8 cellular contexts compared by ENCODE assay signal in the genomic region with DNA sequence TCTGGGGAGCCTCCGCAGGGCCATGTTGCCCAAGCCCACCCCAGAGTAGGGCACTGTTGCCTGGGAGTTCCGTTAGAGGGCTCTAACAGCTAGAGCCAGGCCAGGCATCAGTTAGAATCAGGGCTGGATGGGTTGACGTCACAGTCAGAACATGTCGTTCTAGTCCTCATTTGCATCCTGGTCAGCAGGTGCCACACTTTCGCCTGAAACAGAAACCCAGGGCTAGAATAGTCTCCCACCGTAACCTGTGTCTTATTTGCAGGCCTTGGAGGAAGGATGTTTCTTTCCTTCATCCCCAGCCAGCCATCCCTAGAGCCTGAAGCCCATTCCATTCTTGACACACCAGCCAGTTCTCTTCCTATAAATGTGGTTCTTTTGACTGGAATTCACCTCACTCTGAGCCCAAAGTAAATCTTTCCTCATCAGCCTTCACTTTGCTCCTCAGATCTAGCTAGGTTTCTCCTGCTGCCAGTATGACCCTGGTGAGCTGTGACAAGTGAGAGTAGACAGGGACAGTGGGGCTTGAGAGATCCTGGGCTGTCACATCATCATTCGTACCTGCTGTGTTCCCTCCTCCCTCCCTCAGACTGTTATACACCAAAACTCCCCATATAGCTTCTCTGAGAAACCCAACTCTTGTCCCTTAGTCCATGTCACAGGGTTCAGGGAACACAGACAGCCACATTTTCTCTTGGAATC. TPM values are rescaled to one million over a fixed set of nuclear protein-coding genes. Genes with fewer than 3 reads are reported as not detected.
DNase-seq lines count a peak whose midpoint lies in the region; ATAC-seq and TF ChIP-seq lines count a peak whose summit lies in the region.

No MANE protein-coding gene starts in this region.

- no peaks in the 10 kb centered on the region for H3K27me3 ChIP-seq in ovary
- H3K27me3 ChIP-seq in HAP-1 (ENCODE audit: low read depth): no peaks in the 10 kb centered on the region

- H3K4me3 ChIP-seq in ovary (no peak overlapping the region), HAP-1 (no peak overlapping the region)

- H3K36me3 Mint-ChIP-seq in activated T-cell treated with anti-CD3 and anti-CD28 coated beads, Interleukin-2, amount 50 U/mL, for 4 hours (ENCODE audit: insufficient read depth): peaks cover 67% of the 10 kb centered on the region
- H3K36me3 Mint-ChIP-seq in natural killer cell: peaks cover 23% of the 10 kb centered on the region

- H3K4me1 Mint-ChIP-seq in activated T-cell treated with anti-CD3 and anti-CD28 coated beads, Interleukin-2, amount 50 U/mL, for 4 hours (ENCODE audit: low read depth): peaks cover 74% of the 10 kb centered on the region
- peaks cover 71 to 80% of the 10 kb centered on the region in 2 donors for H3K4me1 Mint-ChIP-seq in natural killer cell

- no peak for DNase-seq in activated T-cell treated with anti-CD3 and anti-CD28 coated beads, Interleukin-2, amount 50 U/mL, for 4 hours
- DNase-seq in activated T-cell treated with anti-CD3 and anti-CD28 coated beads, Interleukin-2, amount 50 U/mL, for 48 hours: no peak
- DNase-seq in natural killer cell: peak; percentile 30
- no peak for DNase-seq in ovary
- DNase-seq in HAP-1 (ENCODE audit: low spot score in 2 of 2): no peak
- DNase-seq in DMS114 treated with DMSO at 0.1 percent for 48 hours (lab: John Stamatoyannopoulos, UW; ENCODE audit: unreplicated experiment): no peak

- in situ Hi-C loops in HAP-1 (cut with MboI; ENCODE audit: low sequenced_read_pairs): no loop called here

- ATAC-seq in activated T-cell treated with anti-CD3 and anti-CD28 coated beads, Interleukin-2, amount 50 U/mL, for 4 hours: peak in 1 of 2 donors; percentile 15
- peak; percentile 56 for ATAC-seq in HG03097 (IDR thresholded peaks at IDR 0.05; ENCODE audit: low FRiP score, unreplicated experiment)
- ATAC-seq in natural killer cell: peak; percentile 57 to 69 (median 57)

- no peak for TF ChIP-seq POLR2A in ovary (IDR thresholded peaks at IDR 0.05)

- no peaks in the 10 kb centered on the region for H3K36me3 ChIP-seq in ovary
- peaks cover 100% of the 10 kb centered on the region for H3K36me3 ChIP-seq in HAP-1 (replicated peaks)

- H3K27ac Mint-ChIP-seq in natural killer cell: peak overlapping the region; percentile 91 to 94

- H3K4me1 ChIP-seq in ovary (ENCODE audit: insufficient read depth) (no peaks in the 10 kb centered on the region), HAP-1 (no peaks in the 10 kb centered on the region)

- no peak for TF ChIP-seq EP300 in ovary (IDR thresholded peaks at IDR 0.05)

- peak overlapping the region; percentile 17 for H3K4me3 Mint-ChIP-seq in activated T-cell treated with anti-CD3 and anti-CD28 coated beads, Interleukin-2, amount 50 U/mL, for 4 hours
- H3K4me3 Mint-ChIP-seq in natural killer cell: peak overlapping the region; percentile 65

- WGBS in ovary, 3 donors: 67 to 68% (median 68%) methylated on average over 7 of the region's 7 CpGs

- H3K27ac ChIP-seq in angular gyrus (ENCODE audit: low read depth, low read length) (peak overlapping the region; percentile 41), ovary (peak overlapping the region in 1 of 2 donors; percentile 21)

- no peaks in the 10 kb centered on the region for H3K27me3 Mint-ChIP-seq in activated T-cell treated with anti-CD3 and anti-CD28 coated beads, Interleukin-2, amount 50 U/mL, for 4 hours (ENCODE audit: low read depth)
- no peaks in the 10 kb centered on the region for H3K27me3 Mint-ChIP-seq in natural killer cell (ENCODE audit: low read depth in 2 of 2)

- no peaks in the 10 kb centered on the region for H3K9me3 Mint-ChIP-seq in activated T-cell treated with anti-CD3 and anti-CD28 coated beads, Interleukin-2, amount 50 U/mL, for 4 hours
- H3K9me3 Mint-ChIP-seq in natural killer cell: no peaks in the 10 kb centered on the region

- intact Hi-C loops in natural killer cell (cut with micrococcal nuclease) (loop anchor here (1.0 kb wide), 1 partner anchor 11 kb away; no protein-coding TSS in a partner anchor), ovary (cut with DNase I) (no loop called here)

- H3K9me3 ChIP-seq in ovary (no peaks in the 10 kb centered on the region), HAP-1 (no peaks in the 10 kb centered on the region)

- no peak for TF ChIP-seq CTCF in natural killer cell (IDR thresholded peaks at IDR 0.05)
- TF ChIP-seq CTCF in ovary (IDR thresholded peaks at IDR 0.05): no peak

RNA-seq across cellular contexts. Expression of gene CCDC97, which starts 12.2 kb away (rescaled TPM):
- 10 to 100 TPM; 33.8 to 40.5 (median 35.1) TPM for total RNA-seq in activated T-cell treated with anti-CD3 and anti-CD28 coated beads, Interleukin-2, amount 50 U/mL, for 4 hours
- total RNA-seq in natural killer cell (10 to 100 TPM; 41.1 to 44.3 (median 44.0) TPM), ovary (10 to 100 TPM; 12.8 to 46.1 (median 32.1) TPM)
- 10 to 100 TPM; 17.4 to 23.6 TPM for polyA plus RNA-seq in ovary

RNA-seq across cellular contexts. Expression of gene HNRNPUL1, which starts 33.6 kb away (rescaled TPM):
- 100 to 1,000 TPM; 224 to 248 (median 238) TPM for total RNA-seq in activated T-cell treated with anti-CD3 and anti-CD28 coated beads, Interleukin-2, amount 50 U/mL, for 4 hours
- total RNA-seq in natural killer cell (100 to 1,000 TPM; 279 to 360 (median 315) TPM), ovary (100 to 1,000 TPM; 102 to 259 (median 223) TPM)
- 100 to 1,000 TPM; 144 to 211 TPM for polyA plus RNA-seq in ovary

RNA-seq across cellular contexts. Expression of gene TGFB1, which starts 55.9 kb away (rescaled TPM):
- total RNA-seq in activated T-cell treated with anti-CD3 and anti-CD28 coated beads, Interleukin-2, amount 50 U/mL, for 4 hours: 100 to 1,000 TPM; 134 to 168 (median 142) TPM
- 100 to 1,000 TPM; 682 to 761 (median 729) TPM for total RNA-seq in natural killer cell
- 10 to 100 TPM in 6 of 7 donors, 1 to 10 TPM in 1; 9.1 to 31.8 (median 22.1) TPM for total RNA-seq in ovary
- 10 to 100 TPM; 14.2 to 18.1 TPM for polyA plus RNA-seq in ovary

Comparison
In these comparisons a context has a peak if more than half of its experiments do, and no peak if none do; other contexts are left out.
1. RNA of gene TGFB1, which starts 55.9 kb away (total RNA-seq): 682 to 761 TPM in natural killer cell and 134 to 168 TPM in activated T-cell treated with anti-CD3 and anti-CD28 coated beads, Interleukin-2, amount 50 U/mL, for 4 hours; 9.1 to 31.8 TPM in ovary; every median in the first group is over 4 times any median in the second.